ENCODE assay signal across 23 cellular contexts in the genomic region with DNA sequence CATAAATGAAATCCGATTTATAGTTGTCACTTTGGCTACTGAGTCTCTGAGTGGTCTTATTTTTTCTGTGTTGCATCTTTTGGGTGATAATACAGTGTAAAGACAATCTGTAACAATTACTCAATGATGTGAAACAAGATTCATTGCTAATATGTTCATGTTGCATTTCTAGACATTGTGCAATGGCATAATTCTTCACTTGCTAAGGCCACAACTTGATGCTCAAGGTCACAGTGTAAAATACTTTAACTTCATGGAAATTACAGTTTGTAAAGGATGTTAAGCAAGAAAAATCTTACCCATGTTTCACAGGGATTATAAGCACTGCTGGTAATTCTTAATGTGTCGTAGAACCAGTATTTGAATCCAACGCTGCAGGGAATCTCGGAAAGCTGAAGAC.
"Had no signal": no experiment of that assay in that cellular context is flagged by ENCODE, and none has a peak within 500 bp of the region (broad histone marks: within the 10 kb centered on the region; RNA-seq: fewer than 3 reads in every experiment).

No MANE protein-coding gene starts in this region.

- H3K36me3 ChIP-seq: ascending aorta, brain microvascular endothelial cell, gastroesophageal sphincter, heart left ventricle, upper lobe of right lung had no signal

- H3K27ac ChIP-seq: ascending aorta, brain microvascular endothelial cell, dorsolateral prefrontal cortex, gastroesophageal sphincter, heart left ventricle, upper lobe of right lung, VCaP had no signal

- H3K27ac Mint-ChIP-seq: activated naive CD4-positive, alpha-beta T cell treated with anti-CD3 and anti-CD28 coated beads, Interleukin-2, amount 50 U/mL, for 24 hours; effector memory CD8-positive, alpha-beta T cell; natural killer cell; T-cell; T-helper 2 cell treated with Interferon-gamma antibody and Interleukin-4, amounts not matched to agents 5 μg/mL and 100 μg/mL, for 36 hours had no signal

- H3K27me3 ChIP-seq: ascending aorta, brain microvascular endothelial cell, gastroesophageal sphincter, heart left ventricle, upper lobe of right lung had no signal

- H3K4me3 ChIP-seq: ascending aorta, dorsolateral prefrontal cortex, gastroesophageal sphincter, heart left ventricle, upper lobe of right lung had no signal

- H3K36me3 Mint-ChIP-seq: activated naive CD4-positive, alpha-beta T cell treated with anti-CD3 and anti-CD28 coated beads, Interleukin-2, amount 50 U/mL, for 24 hours; natural killer cell; T-cell had no signal

- H3K4me1 ChIP-seq: gastroesophageal sphincter, upper lobe of right lung had no signal

- H3K4me3 Mint-ChIP-seq: activated naive CD4-positive, alpha-beta T cell treated with anti-CD3 and anti-CD28 coated beads, Interleukin-2, amount 50 U/mL, for 24 hours; effector memory CD8-positive, alpha-beta T cell; natural killer cell; T-cell; T-helper 2 cell treated with Interferon-gamma antibody and Interleukin-4, amounts not matched to agents 5 μg/mL and 100 μg/mL, for 36 hours had no signal

- DNase-seq: activated CD4-positive, alpha-beta T cell treated with anti-CD3 and anti-CD28 coated beads for 1 hour; activated gamma-delta T cell treated with Interleukin-2 at 50 U/mL for 16 hours; activated T-cell treated with anti-CD3 and anti-CD28 coated beads, Interleukin-2, amount 50 U/mL, for 1 hour; brain microvascular endothelial cell; caudate nucleus; dorsolateral prefrontal cortex; effector memory CD8-positive, alpha-beta T cell; heart left ventricle; islet precursor cell; left cardiac atrium; midbrain; natural killer cell; stimulated activated CD4-positive, alpha-beta T cell treated with anti-CD3 and anti-CD28 coated beads, Interleukin-12 subunit alpha, Interleukin-12 subunit beta, amount 100 ng/mL, for 4 hours; stimulated activated CD4-positive, alpha-beta T cell treated with anti-CD3 and anti-CD28 coated beads, Interleukin-4, amount 100 ng/mL, for 4 hours; stimulated activated naive CD8-positive, alpha-beta T cell treated with anti-CD3 and anti-CD28 coated beads, Interleukin-15, Interleukin-2, amounts not matched to agents 100 U/mL and 50 U/mL, for 24 hours; T-cell; upper lobe of right lung had no signal

- H3K4me1 Mint-ChIP-seq: activated naive CD4-positive, alpha-beta T cell treated with anti-CD3 and anti-CD28 coated beads, Interleukin-2, amount 50 U/mL, for 24 hours; natural killer cell; T-cell had no signal

- ATAC-seq: effector memory CD8-positive, alpha-beta T cell; esophagus mucosa; gastroesophageal sphincter; heart left ventricle; left cardiac atrium; natural killer cell; stimulated activated naive CD8-positive, alpha-beta T cell treated with anti-CD3 and anti-CD28 coated beads, Interleukin-15, Interleukin-2, amounts not matched to agents 100 U/mL and 50 U/mL, for 24 hours; T-cell; upper lobe of right lung had no signal

- H3K9me3 ChIP-seq: ascending aorta had no signal

- H3K27me3 Mint-ChIP-seq: effector memory CD8-positive, alpha-beta T cell had no signal

- H3K9me3 Mint-ChIP-seq: activated naive CD4-positive, alpha-beta T cell treated with anti-CD3 and anti-CD28 coated beads, Interleukin-2, amount 50 U/mL, for 24 hours; effector memory CD8-positive, alpha-beta T cell; natural killer cell had no signal
